21 cellular contexts compared by ENCODE assay signal in genomic region chr1:91133240-91133639, GRCh38.
"Had no signal": no experiment of that assay in that cellular context is flagged by ENCODE, and none has a peak within 500 bp of the region (broad histone marks: within the 10 kb centered on the region; RNA-seq: fewer than 3 reads in every experiment).

No MANE protein-coding gene starts in this region.

- H3K4me1 ChIP-seq: SJSA1 had no signal

- H3K27ac ChIP-seq: SJSA1, SK-N-MC had no signal

- H3K36me3 ChIP-seq: MG63, SJSA1 had no signal

- H3K9me3 ChIP-seq: MG63, SJSA1 had no signal

- H3K27me3 ChIP-seq: MG63, SJSA1 had no signal

- H3K4me3 ChIP-seq: MG63, SJSA1, SK-N-MC had no signal

- DNase-seq: KBM-7, MG63, NCI-H1092, NCI-H1105 treated with DMSO at 0.1 percent for 48 hours, NCI-H1417 treated with DMSO at 0.1 percent for 48 hours, NCI-H146, NCI-H1694 treated with DMSO at 0.1 percent for 48 hours, NCI-H1930, NCI-H2081, NCI-H2107, NCI-H2227 treated with DMSO at 0.1 percent for 48 hours, NCI-H524 treated with DMSO at 0.1 percent for 48 hours, NCI-H69, NCI-H774, Right ventricle myocardium superior, RPMI8226, SIG-M5 had no signal

- FAIRE-seq: HTR-8/SVneo, RCC 7860 had no signal
